In genomic region chr4:88878624-88879023, GRCh38 we compare ENCODE assay signal across 26 cellular contexts.
"Had no signal": no experiment of that assay in that cellular context is flagged by ENCODE, and none has a peak within 500 bp of the region (broad histone marks: within the 10 kb centered on the region; RNA-seq: fewer than 3 reads in every experiment).

No MANE protein-coding gene starts in this region.

- H3K4me1 Mint-ChIP-seq: stimulated activated effector memory CD8-positive, alpha-beta T cell treated with anti-CD3 and anti-CD28 coated beads, Interleukin-12 subunit alpha, Interleukin-12 subunit beta, amount 100 ng/mL, for 72 hours had no signal

- H3K9ac ChIP-seq: parathyroid adenoma had no signal

- H3K4me3 Mint-ChIP-seq: naive thymus-derived CD4-positive, alpha-beta T cell; nephron; neural crest cell; stimulated activated effector memory CD8-positive, alpha-beta T cell treated with anti-CD3 and anti-CD28 coated beads, Interleukin-12 subunit alpha, Interleukin-12 subunit beta, amount 100 ng/mL, for 72 hours; stimulated activated naive CD8-positive, alpha-beta T cell treated with anti-CD3 and anti-CD28 coated beads, Interleukin-15, Interleukin-2, amounts not matched to agents 100 ng/mL and 50 ng/mL, for 24 hours had no signal

- H3K36me3 ChIP-seq: heart left ventricle, left lung, spleen, suprapubic skin, thoracic aorta, tibial artery, upper lobe of right lung had no signal

- H3K4me1 ChIP-seq: left lung, spleen, suprapubic skin, upper lobe of right lung had no signal

- H3K36me3 Mint-ChIP-seq: naive thymus-derived CD4-positive, alpha-beta T cell; stimulated activated effector memory CD8-positive, alpha-beta T cell treated with anti-CD3 and anti-CD28 coated beads, Interleukin-12 subunit alpha, Interleukin-12 subunit beta, amount 100 ng/mL, for 72 hours had no signal

- H3K27me3 Mint-ChIP-seq: stimulated activated naive CD8-positive, alpha-beta T cell treated with anti-CD3 and anti-CD28 coated beads, Interleukin-15, Interleukin-2, amounts not matched to agents 100 ng/mL and 50 ng/mL, for 24 hours had no signal

- ATAC-seq: heart left ventricle; left lung; mucosa of descending colon; naive thymus-derived CD4-positive, alpha-beta T cell; psoas muscle; sciatic nerve; stimulated activated effector memory CD8-positive, alpha-beta T cell treated with anti-CD3 and anti-CD28 coated beads, Interleukin-12 subunit alpha, Interleukin-12 subunit beta, amount 100 ng/mL, for 72 hours; upper lobe of right lung had no signal

- DNase-seq: heart left ventricle; islet precursor cell; left lung; mesendoderm; midbrain; mucosa of descending colon; naive thymus-derived CD4-positive, alpha-beta T cell; nucleus accumbens; psoas muscle; spleen; stimulated activated CD4-positive, alpha-beta T cell treated with anti-CD3 and anti-CD28 coated beads, Interleukin-4, amount 100 ng/mL, for 24 hours; stimulated activated naive CD4-positive, alpha-beta T cell; tibial artery; trophoblast cell; upper lobe of right lung had no signal

- H3K27ac Mint-ChIP-seq: nephron; stimulated activated effector memory CD8-positive, alpha-beta T cell treated with anti-CD3 and anti-CD28 coated beads, Interleukin-12 subunit alpha, Interleukin-12 subunit beta, amount 100 ng/mL, for 72 hours; stimulated activated naive CD8-positive, alpha-beta T cell treated with anti-CD3 and anti-CD28 coated beads, Interleukin-15, Interleukin-2, amounts not matched to agents 100 ng/mL and 50 ng/mL, for 24 hours had no signal

- H3K4me3 ChIP-seq: heart left ventricle, left lung, lung, mucosa of descending colon, psoas muscle, skin epidermis, spleen, suprapubic skin, thoracic aorta, tibial artery, upper lobe of right lung had no signal

- H3K9me3 Mint-ChIP-seq: neural crest cell; stimulated activated effector memory CD8-positive, alpha-beta T cell treated with anti-CD3 and anti-CD28 coated beads, Interleukin-12 subunit alpha, Interleukin-12 subunit beta, amount 100 ng/mL, for 72 hours; stimulated activated naive CD8-positive, alpha-beta T cell treated with anti-CD3 and anti-CD28 coated beads, Interleukin-15, Interleukin-2, amounts not matched to agents 100 ng/mL and 50 ng/mL, for 24 hours had no signal

- H3K27ac ChIP-seq: heart left ventricle, left lung, parathyroid adenoma, psoas muscle, skin epidermis, spleen, suprapubic skin, thoracic aorta, tibial artery, upper lobe of right lung had no signal

- H3K9me3 ChIP-seq: left lung, mucosa of descending colon, psoas muscle, suprapubic skin, thoracic aorta, tibial artery, upper lobe of right lung had no signal

- FAIRE-seq: urothelium cell line had no signal

- H3K27me3 ChIP-seq: heart left ventricle, left lung, spleen, suprapubic skin, tibial artery, upper lobe of right lung had no signal
